In genomic region chr16:29362797-29363196, GRCh38 we compare ENCODE assay signal across 1 cellular context. TPM values are rescaled to one million over a fixed set of nuclear protein-coding genes. Genes with fewer than 3 reads are reported as not detected.
"Had no signal": no experiment of that assay in that cellular context is flagged by ENCODE, and none has a peak within 500 bp of the region (broad histone marks: within the 10 kb centered on the region; RNA-seq: fewer than 3 reads in every experiment).

No MANE protein-coding gene starts in this region.

RNA-seq across cellular contexts. Expression of gene NPIPB11, which starts 43.7 kb away (rescaled TPM):
- total RNA-seq: skeletal muscle tissue had no signal
